Comparison of ENCODE assay signal across 8 cellular contexts in genomic region chr19:15448778-15449619, GRCh38. TPM values are rescaled to one million over a fixed set of nuclear protein-coding genes. Genes with fewer than 3 reads are reported as not detected.
DNase-seq lines count a peak whose midpoint lies in the region; ATAC-seq and TF ChIP-seq lines count a peak whose summit lies in the region.

No MANE protein-coding gene starts in this region.

- H3K27ac ChIP-seq in GM23338 (ENCODE audit: low read depth) (no peak overlapping the region), iPS-20b (ENCODE audit: low read length) (no peak overlapping the region), suprapubic skin (peak overlapping the region; percentile 24)

- H3K27me3 ChIP-seq in GM23338 (ENCODE audit: insufficient read depth), result peaks cover 13% of the 10 kb centered on the region
- H3K27me3 ChIP-seq in iPS-20b (ENCODE audit: insufficient read depth, low read length), result peaks cover 15% of the 10 kb centered on the region
- H3K27me3 ChIP-seq in suprapubic skin, result no peaks in the 10 kb centered on the region

- H3K4me3 Mint-ChIP-seq in CD14-positive monocyte (peak overlapping the region; percentile 73 to 79), GM23338 (peak overlapping the region; percentile 78)
- H3K4me3 Mint-ChIP-seq in activated CD4-positive, alpha-beta memory T cell treated with anti-CD3 and anti-CD28 coated beads, Interleukin-2, amount 10 ng/mL, durations not matched to agents 7 days and 5 days, result peak overlapping the region; percentile 61

- peaks cover 16 to 19% of the 10 kb centered on the region in 2 donors for H3K36me3 Mint-ChIP-seq in CD14-positive monocyte
- H3K36me3 Mint-ChIP-seq in GM23338 (ENCODE audit: low read depth), result no peaks in the 10 kb centered on the region; the same call in 2 of the 3 replicates
- peaks cover 43% of the 10 kb centered on the region for H3K36me3 Mint-ChIP-seq in activated CD4-positive, alpha-beta memory T cell treated with anti-CD3 and anti-CD28 coated beads, Interleukin-2, amount 10 ng/mL, durations not matched to agents 7 days and 5 days (ENCODE audit: low read depth)

- H3K4me3 ChIP-seq in GM23338, result peak overlapping the region; percentile 84
- peak overlapping the region; percentile 69 for H3K4me3 ChIP-seq in iPS-20b (ENCODE audit: low read length)
- peak overlapping the region; percentile 79 for H3K4me3 ChIP-seq in suprapubic skin

- H3K9me2 ChIP-seq in GM23338 (ENCODE audit: insufficient read depth), result peaks cover 8% of the 10 kb centered on the region; the same call in 1 of the 2 replicates

- H3K9me3 ChIP-seq in iPS-20b (ENCODE audit: insufficient read depth, low read depth, low read length) (no peaks in the 10 kb centered on the region), suprapubic skin (no peaks in the 10 kb centered on the region)

- TF ChIP-seq POLR2A in suprapubic skin (IDR thresholded peaks at IDR 0.05), result no peak

- H3K4me1 Mint-ChIP-seq in CD14-positive monocyte (peaks cover 15% of the 10 kb centered on the region), GM23338 (peaks cover 9% of the 10 kb centered on the region)
- H3K4me1 Mint-ChIP-seq in activated CD4-positive, alpha-beta memory T cell treated with anti-CD3 and anti-CD28 coated beads, Interleukin-2, amount 10 ng/mL, durations not matched to agents 7 days and 5 days, result peaks cover 27% of the 10 kb centered on the region

- H2AFZ ChIP-seq in GM23338, result peak overlapping the region; percentile 96

- H3K27ac Mint-ChIP-seq in CD14-positive monocyte (peak overlapping the region; percentile 34 to 74 (median 52)), GM23338 (no peak overlapping the region)
- H3K27ac Mint-ChIP-seq in activated CD4-positive, alpha-beta memory T cell treated with anti-CD3 and anti-CD28 coated beads, Interleukin-2, amount 10 ng/mL, durations not matched to agents 7 days and 5 days, result peak overlapping the region; percentile 57

- H4K20me1 ChIP-seq in GM23338 (replicated peaks; ENCODE audit: insufficient read depth), result no peaks in the 10 kb centered on the region

- TF ChIP-seq EP300 in suprapubic skin (IDR thresholded peaks at IDR 0.05), result no peak

- no peaks in the 10 kb centered on the region for H3K36me3 ChIP-seq in GM23338 (ENCODE audit: insufficient read depth)
- H3K36me3 ChIP-seq in iPS-20b (ENCODE audit: insufficient read depth, low read depth, low read length), result no peaks in the 10 kb centered on the region
- no peaks in the 10 kb centered on the region for H3K36me3 ChIP-seq in suprapubic skin

- CTCF ChIA-PET in activated CD4-positive, alpha-beta memory T cell treated with anti-CD3 and anti-CD28 coated beads, Interleukin-2, amount 10 ng/mL, durations not matched to agents 7 days and 5 days (lab: Charles Lee), result interaction anchor here (0.6 to 1.5 kb wide), 2 partner anchors 16 to 104 kb away, joined by 3 to 4 read pairs; no protein-coding TSS in a partner anchor

- ATAC-seq in GM23338 (peak; percentile 8), HG02870 (IDR thresholded peaks at IDR 0.05; ENCODE audit: unreplicated experiment) (no peak)

- intact Hi-C loops in CD14-positive monocyte (cut with micrococcal nuclease), result no loop called here

- TF ChIP-seq CTCF in CD14-positive monocyte (IDR thresholded peaks at IDR 0.05) (no peak), GM23338 (conservative IDR thresholded peaks at IDR 0.05; ENCODE audit: low read depth in 2 of 2) (0 out of 4 replicates have a peak, but pooled peaks of 1 of the 2 experiments have one; percentile 16), suprapubic skin (IDR thresholded peaks at IDR 0.05) (no peak)

- H3K4me1 ChIP-seq in GM23338 (ENCODE audit: insufficient read depth) (peaks cover 13% of the 10 kb centered on the region), iPS-20b (ENCODE audit: insufficient read depth, low read length) (no peaks in the 10 kb centered on the region; the same call in 1 of the 2 replicates), suprapubic skin (peaks cover 26% of the 10 kb centered on the region)

- DNase-seq in CD14-positive monocyte (ENCODE audit: low spot score) (no peak), GM23338 (ENCODE audit: low spot score) (peak; percentile 82), suprapubic skin (ENCODE audit: low spot score in 2 of 2) (peak in 1 of 2 donors; percentile 73), NAMALWA (ENCODE audit: low spot score) (no peak), GOT3 (lab: John Stamatoyannopoulos, UW) (no peak)
- DNase-seq in activated CD4-positive, alpha-beta memory T cell treated with anti-CD3 and anti-CD28 coated beads, Interleukin-2, amount 10 ng/mL, durations not matched to agents 7 days and 5 days, result no peak

- H3K9me3 Mint-ChIP-seq in CD14-positive monocyte (peaks cover 0 to 3% (median 2%) of the 10 kb centered on the region in 7 donors), GM23338 (no peaks in the 10 kb centered on the region; the same call in 1 of the 3 replicates)
- H3K9me3 Mint-ChIP-seq in activated CD4-positive, alpha-beta memory T cell treated with anti-CD3 and anti-CD28 coated beads, Interleukin-2, amount 10 ng/mL, durations not matched to agents 7 days and 5 days, result no peaks in the 10 kb centered on the region

- peaks cover 0 to 5% (median 0%) of the 10 kb centered on the region in 3 donors for H3K27me3 Mint-ChIP-seq in CD14-positive monocyte (ENCODE audit: low read depth in 3 of 3)
- peaks cover 18% of the 10 kb centered on the region for H3K27me3 Mint-ChIP-seq in GM23338 (ENCODE audit: insufficient read depth, low read depth, poor library complexity)
- H3K27me3 Mint-ChIP-seq in activated CD4-positive, alpha-beta memory T cell treated with anti-CD3 and anti-CD28 coated beads, Interleukin-2, amount 10 ng/mL, durations not matched to agents 7 days and 5 days, result no peaks in the 10 kb centered on the region

- H3F3A ChIP-seq in GM23338 (replicated peaks; ENCODE audit: low read depth), result 0 out of 2 replicates have a peak, but pooled peaks cover 13% of the 10 kb centered on the region

- no peak overlapping the region for H3K9ac ChIP-seq in iPS-20b (ENCODE audit: low read depth, low read length)

- H3K79me2 ChIP-seq in GM23338 (replicated peaks; ENCODE audit: insufficient read depth), result no peaks in the 10 kb centered on the region

- H3K4me2 ChIP-seq in GM23338, result peak overlapping the region; percentile 97

- POLR2A ChIA-PET in activated CD4-positive, alpha-beta memory T cell treated with anti-CD3 and anti-CD28 coated beads, Interleukin-2, amount 10 ng/mL, durations not matched to agents 7 days and 5 days (lab: Charles Lee), result interaction anchor here (2.4 to 12.2 kb wide), 3 partner anchors 16 to 29 kb away, joined by 14 to 124 read pairs (median 17); partner anchors contain the start of genes AKAP8L and RASAL3

- WGBS in suprapubic skin, result 9% methylated on average over 14 of the region's 43 CpGs

TF ChIP-seq in GM23338, 12 proteins besides CTCF, POLR2A, EP300 and RAD21:
- TF ChIP-seq CREB1 (CRISPR knock-in tag; IDR thresholded peaks at IDR 0.05; ENCODE audit: low read depth), result 0 out of 2 replicates have a peak, but pooled peaks have one; percentile 15
- no peak for TF ChIP-seq ZNF114 (CRISPR knock-in tag; IDR thresholded peaks at IDR 0.05)

RNA-seq across cellular contexts. Expression of gene WIZ, which starts 0.8 kb away (rescaled TPM):
- polyA plus RNA-seq in CD14-positive monocyte (under 1 TPM; 0.47 to 0.51 TPM), GM23338 (2016; fragmentation: Nextera tagmentation; extraction: Ambion mirVana) (8.9 and 10.3 TPM in 2 replicates)
- total RNA-seq in GM23338 (2014; rRNA removed; shearing (Covaris generic)), result 29.0 and 39.5 TPM in 2 replicates
- 10 to 100 TPM; 25.3 to 25.4 TPM for total RNA-seq in activated CD4-positive, alpha-beta memory T cell treated with anti-CD3 and anti-CD28 coated beads, Interleukin-2, amount 10 ng/mL, durations not matched to agents 7 days and 5 days
- 10 to 100 TPM; 39.1 to 44.9 (median 41.0) TPM for total RNA-seq in suprapubic skin

RNA-seq across cellular contexts. Expression of gene RASAL3, which starts 15.3 kb away (rescaled TPM):
- polyA plus RNA-seq in CD14-positive monocyte, result 10 to 100 TPM in 1 of 2 donors, 1 to 10 TPM in 1; 4.5 to 13.6 TPM
- total RNA-seq in GM23338 (2014; rRNA removed; shearing (Covaris generic)), result 1.3 and 1.9 TPM in 2 replicates
- 1.6 and 1.8 TPM in 2 replicates for polyA plus RNA-seq in GM23338 (2016; fragmentation: Nextera tagmentation; extraction: Ambion mirVana)
- total RNA-seq in activated CD4-positive, alpha-beta memory T cell treated with anti-CD3 and anti-CD28 coated beads, Interleukin-2, amount 10 ng/mL, durations not matched to agents 7 days and 5 days, result 100 to 1,000 TPM; 174 to 179 TPM
- 1 to 10 TPM in 2 of 4 donors, under 1 TPM in 2; 0.70 to 2.4 (median 1.0) TPM for total RNA-seq in suprapubic skin

RNA-seq across cellular contexts. Expression of gene AKAP8L, which starts 30.2 kb away (rescaled TPM):
- 10 to 100 TPM; 21.4 to 39.0 TPM for polyA plus RNA-seq in CD14-positive monocyte
- 143 and 165 TPM in 2 replicates for total RNA-seq in GM23338 (2014; rRNA removed; shearing (Covaris generic))
- polyA plus RNA-seq in GM23338 (2016; fragmentation: Nextera tagmentation; extraction: Ambion mirVana), result 72.2 and 78.8 TPM in 2 replicates
- total RNA-seq in activated CD4-positive, alpha-beta memory T cell treated with anti-CD3 and anti-CD28 coated beads, Interleukin-2, amount 10 ng/mL, durations not matched to agents 7 days and 5 days, result 10 to 100 TPM; 96.3 to 98.2 TPM
- 100 to 1,000 TPM in 2 of 4 donors, 10 to 100 TPM in 2; 97.5 to 259 (median 118) TPM for total RNA-seq in suprapubic skin

RNA-seq across cellular contexts. Expression of gene PGLYRP2, which starts 30.3 kb away (rescaled TPM):
- polyA plus RNA-seq in CD14-positive monocyte (under 1 TPM; 0.15 to 0.32 TPM), GM23338 (2016; fragmentation: Nextera tagmentation; extraction: Ambion mirVana) (not detected in 2 replicates)
- total RNA-seq in GM23338 (2014; rRNA removed; shearing (Covaris generic)), result not detected in 2 replicates
- total RNA-seq in activated CD4-positive, alpha-beta memory T cell treated with anti-CD3 and anti-CD28 coated beads, Interleukin-2, amount 10 ng/mL, durations not matched to agents 7 days and 5 days, result under 1 TPM; 0.08 to 0.10 TPM
- total RNA-seq in suprapubic skin, result under 1 TPM in 1 of 4 donors, not detected in 3; 0.21 TPM

RNA-seq across cellular contexts. Expression of gene CYP4F22, which starts 59.3 kb away (rescaled TPM):
- polyA plus RNA-seq in CD14-positive monocyte (under 1 TPM; 0.08 to 0.33 TPM), GM23338 (2016; fragmentation: Nextera tagmentation; extraction: Ambion mirVana) (0.24 and 0.35 TPM in 2 replicates)
- 0.19 and 1.5 TPM in 2 replicates for total RNA-seq in GM23338 (2014; rRNA removed; shearing (Covaris generic))
- 1 to 10 TPM; 1.4 TPM for total RNA-seq in activated CD4-positive, alpha-beta memory T cell treated with anti-CD3 and anti-CD28 coated beads, Interleukin-2, amount 10 ng/mL, durations not matched to agents 7 days and 5 days
- 10 to 100 TPM; 26.0 to 77.7 (median 55.5) TPM for total RNA-seq in suprapubic skin

Comparison
In these comparisons a context has a peak if more than half of its experiments do, and no peak if none do; other contexts are left out.
1. RNA of gene RASAL3, which starts 15.3 kb away (total RNA-seq): 174 to 179 TPM in activated CD4-positive, alpha-beta memory T cell treated with anti-CD3 and anti-CD28 coated beads, Interleukin-2, amount 10 ng/mL, durations not matched to agents 7 days and 5 days; 1.3 to 1.9 TPM in GM23338 and 0.70 to 2.4 TPM in suprapubic skin; every median in the first group is over 10 times any median in the second.
2. Peak in every context shown above with its lines, with median percentiles within 50 percentile points of each other: H3K4me3 Mint-ChIP-seq and H3K4me3 ChIP-seq.